Comparison of ENCODE assay signal across 8 cellular contexts in genomic region chr1:95309031-95309459, GRCh38.
DNase-seq lines count a peak whose midpoint lies in the region; ATAC-seq and TF ChIP-seq lines count a peak whose summit lies in the region.

No MANE protein-coding gene starts in this region.

- peak; percentile 51 for ATAC-seq in sciatic nerve

- peak; percentile 34 for TF ChIP-seq CTCF in foreskin fibroblast (IDR thresholded peaks at IDR 0.05; ENCODE audit: low read depth, low read length)

- intact Hi-C loops in sciatic nerve (cut with DNase I): no loop called here

- H3K4me3 ChIP-seq in foreskin fibroblast (ENCODE audit: low read depth in 1 of 2, low read length in 2 of 2): no peak overlapping the region

- peak; percentile 1 to 7 for DNase-seq in AML-193 (lab: John Stamatoyannopoulos, UW)
- DNase-seq in HT-29 (ENCODE audit: low spot score): peak; percentile 28
- DNase-seq in RPMI8226: peak; percentile 3
- DNase-seq in foreskin fibroblast: peak; percentile 10 to 72
- no peak for DNase-seq in sciatic nerve (ENCODE audit: low spot score)
- no peak for DNase-seq in stimulated activated CD4-positive, alpha-beta T cell treated with anti-CD3 and anti-CD28 coated beads, Interleukin-4, amount 100 ng/mL, for 4 hours
- no peak for DNase-seq in stimulated activated CD4-positive, alpha-beta T cell treated with anti-CD3 and anti-CD28 coated beads, Interleukin-15, amount 100 ng/mL, for 24 hours
- DNase-seq in LoVo (ENCODE audit: low spot score): no peak

Comparison
In these comparisons a context has a peak if more than half of its experiments do, and no peak if none do; other contexts are left out.
1. DNase-seq: peak in AML-193 (2 of 2), HT-29 (single experiment), RPMI8226 (single experiment) and foreskin fibroblast (2 of 2); none in sciatic nerve (single experiment), stimulated activated CD4-positive, alpha-beta T cell treated with anti-CD3 and anti-CD28 coated beads, Interleukin-4, amount 100 ng/mL, for 4 hours (0 of 2), stimulated activated CD4-positive, alpha-beta T cell treated with anti-CD3 and anti-CD28 coated beads, Interleukin-15, amount 100 ng/mL, for 24 hours (single experiment) and LoVo (single experiment).